13 cellular contexts compared by ENCODE assay signal in genomic region chr3:42387802-42388651, GRCh38. TPM values are rescaled to one million over a fixed set of nuclear protein-coding genes. Genes with fewer than 3 reads are reported as not detected.
A peak's percentile ranks its signal among the peaks of the same experiment; 100 is the strongest.
DNase-seq lines count a peak whose midpoint lies in the region; ATAC-seq, FAIRE-seq and TF ChIP-seq lines count a peak whose summit lies in the region.
"Had no signal": no experiment of that assay in that cellular context is flagged by ENCODE, and none has a peak within 500 bp of the region (broad histone marks: within the 10 kb centered on the region; RNA-seq: fewer than 3 reads in every experiment).

No MANE protein-coding gene starts in this region.

- H3K9me3 Mint-ChIP-seq in activated naive CD8-positive, alpha-beta T cell treated with anti-CD3 and anti-CD28 coated beads, Interleukin-2, amount 10 ng/mL, durations not matched to agents 7 days and 5 days, result no peaks in the 10 kb centered on the region
- H3K9me3 Mint-ChIP-seq in glutamatergic neuron (ENCODE audit: unreplicated experiment), result peaks cover 2% of the 10 kb centered on the region
- H3K9me3 Mint-ChIP-seq: nephron had no signal

- TF ChIP-seq CTCF in VCaP (conservative IDR thresholded peaks at IDR 0.05) (no peak), glutamatergic neuron (IDR thresholded peaks at IDR 0.05; ENCODE audit: partially characterized antibody, unreplicated experiment) (no peak)

- FAIRE-seq in HTR-8/SVneo (lab: Jason Lieb, UNC), result no peak
- FAIRE-seq: keratinocyte had no signal

- H3K4me1 Mint-ChIP-seq in activated naive CD8-positive, alpha-beta T cell treated with anti-CD3 and anti-CD28 coated beads, Interleukin-2, amount 10 ng/mL, durations not matched to agents 7 days and 5 days, result peaks cover 20% of the 10 kb centered on the region
- H3K4me1 Mint-ChIP-seq in glutamatergic neuron (ENCODE audit: low read depth, unreplicated experiment), result peaks cover 10% of the 10 kb centered on the region

- peak overlapping the region; percentile 46 for H3K4me3 Mint-ChIP-seq in activated naive CD8-positive, alpha-beta T cell treated with anti-CD3 and anti-CD28 coated beads, Interleukin-2, amount 10 ng/mL, durations not matched to agents 7 days and 5 days
- H3K4me3 Mint-ChIP-seq in glutamatergic neuron (ENCODE audit: unreplicated experiment), result no peak overlapping the region
- H3K4me3 Mint-ChIP-seq: nephron had no signal

- ATAC-seq in activated naive CD8-positive, alpha-beta T cell treated with anti-CD3 and anti-CD28 coated beads, Interleukin-2, amount 10 ng/mL, durations not matched to agents 7 days and 5 days (ENCODE audit: low read depth), result peak; percentile 96
- ATAC-seq in HG03565 (IDR thresholded peaks at IDR 0.05; ENCODE audit: unreplicated experiment) (no peak), GM21717 (IDR thresholded peaks at IDR 0.05; ENCODE audit: unreplicated experiment) (no peak)

- POLR2A ChIA-PET in activated naive CD8-positive, alpha-beta T cell treated with anti-CD3 and anti-CD28 coated beads, Interleukin-2, amount 10 ng/mL, durations not matched to agents 7 days and 5 days (lab: Charles Lee), result interaction anchor here (1.3 kb wide), 1 partner anchor 42 kb away, joined by 8 read pairs; no protein-coding TSS in a partner anchor

- H3K36me3 Mint-ChIP-seq in activated naive CD8-positive, alpha-beta T cell treated with anti-CD3 and anti-CD28 coated beads, Interleukin-2, amount 10 ng/mL, durations not matched to agents 7 days and 5 days, result peaks cover 4% of the 10 kb centered on the region
- no peaks in the 10 kb centered on the region for H3K36me3 Mint-ChIP-seq in glutamatergic neuron (ENCODE audit: unreplicated experiment)

- DNase-seq in HTR-8/SVneo (ENCODE audit: insufficient read length, low spot score) (peak; percentile 9), SW480 (ENCODE audit: low spot score) (no peak), glutamatergic neuron (no peak)
- DNase-seq in activated naive CD8-positive, alpha-beta T cell treated with anti-CD3 and anti-CD28 coated beads, Interleukin-2, amount 10 ng/mL, durations not matched to agents 7 days and 5 days, result no peak
- peak; percentile 15 to 31 (median 18) for DNase-seq in stimulated activated CD4-positive, alpha-beta T cell treated with anti-CD3 and anti-CD28 coated beads, Interleukin-12 subunit alpha, Interleukin-12 subunit beta, amount 100 ng/mL, for 48 hours (ENCODE audit: low read depth in 2 of 3, low spot score in 1 of 3)
- DNase-seq: T-helper 9 cell had no signal

- H3K27ac ChIP-seq in VCaP, result peak overlapping the region; percentile 25
- H3K27ac ChIP-seq: ascending aorta had no signal

- peak overlapping the region; percentile 84 for H3K27ac Mint-ChIP-seq in activated naive CD8-positive, alpha-beta T cell treated with anti-CD3 and anti-CD28 coated beads, Interleukin-2, amount 10 ng/mL, durations not matched to agents 7 days and 5 days
- H3K27ac Mint-ChIP-seq in glutamatergic neuron (ENCODE audit: unreplicated experiment), result no peak overlapping the region

- peaks cover 2% of the 10 kb centered on the region for H3K27me3 Mint-ChIP-seq in activated naive CD8-positive, alpha-beta T cell treated with anti-CD3 and anti-CD28 coated beads, Interleukin-2, amount 10 ng/mL, durations not matched to agents 7 days and 5 days
- H3K27me3 Mint-ChIP-seq in glutamatergic neuron (ENCODE audit: unreplicated experiment), result peaks cover 8% of the 10 kb centered on the region

RNA-seq across cellular contexts. Expression of gene LYZL4, which starts 22.4 kb away (rescaled TPM):
- total RNA-seq in activated naive CD8-positive, alpha-beta T cell treated with anti-CD3 and anti-CD28 coated beads, Interleukin-2, amount 10 ng/mL, durations not matched to agents 7 days and 5 days, result not detected
- not detected for total RNA-seq in glutamatergic neuron (ENCODE audit: unreplicated experiment)
- total RNA-seq: ascending aorta, LHCN-M2 had no signal

Comparison
In these comparisons a context has a peak if more than half of its experiments do, and no peak if none do; other contexts are left out.
1. DNase-seq: peak in HTR-8/SVneo (single experiment) and stimulated activated CD4-positive, alpha-beta T cell treated with anti-CD3 and anti-CD28 coated beads, Interleukin-12 subunit alpha, Interleukin-12 subunit beta, amount 100 ng/mL, for 48 hours (3 of 3); none in activated naive CD8-positive, alpha-beta T cell treated with anti-CD3 and anti-CD28 coated beads, Interleukin-2, amount 10 ng/mL, durations not matched to agents 7 days and 5 days (single experiment), SW480 (single experiment) and glutamatergic neuron (single experiment).